Comparison of ENCODE assay signal across 8 cellular contexts in the genomic region with DNA sequence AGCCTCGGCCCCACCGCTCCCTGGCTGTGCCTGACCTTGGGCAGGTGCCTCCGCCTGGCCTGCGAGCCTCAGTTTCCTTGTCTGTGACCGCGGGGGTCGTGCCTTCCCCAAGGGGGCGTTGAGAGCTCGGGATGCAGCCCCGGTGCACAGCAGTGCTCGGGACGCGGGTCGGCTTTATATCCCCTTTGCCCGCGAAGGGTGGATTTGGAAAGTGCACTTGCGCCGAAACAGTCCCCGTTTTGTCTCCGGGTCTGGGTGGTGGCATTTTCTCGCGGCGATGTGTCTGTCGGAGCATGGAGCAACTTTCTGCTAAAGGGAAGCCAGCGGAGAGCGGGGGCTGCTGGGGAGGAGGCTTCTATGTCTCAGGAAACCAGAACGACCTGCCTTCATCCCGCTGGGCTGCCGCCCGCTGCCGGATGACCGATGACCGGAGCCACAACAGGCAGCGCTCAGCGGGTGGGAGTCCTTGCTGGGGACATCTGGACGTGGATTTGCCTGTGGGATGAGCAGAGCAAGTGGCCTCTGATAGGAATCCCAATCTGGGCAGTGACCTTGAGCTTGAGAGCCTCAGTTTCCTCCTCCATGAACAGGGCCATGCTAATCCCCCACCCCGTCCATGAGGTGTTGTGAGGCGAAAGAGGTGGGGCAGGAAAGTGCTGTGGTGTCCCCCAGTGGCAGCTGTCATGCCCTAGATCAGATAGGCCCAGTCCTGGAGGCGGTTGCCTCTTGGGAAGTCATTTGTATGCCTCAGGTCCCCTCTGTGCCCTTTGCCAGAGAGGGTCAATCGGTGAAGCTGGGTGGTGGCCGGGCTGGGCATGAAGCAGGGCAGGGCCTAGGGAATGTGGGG. TPM values are rescaled to one million over a fixed set of nuclear protein-coding genes. Genes with fewer than 3 reads are reported as not detected.
DNase-seq lines count a peak whose midpoint lies in the region; ATAC-seq and TF ChIP-seq lines count a peak whose summit lies in the region.

No MANE protein-coding gene starts in this region.

- TF ChIP-seq CTCF in Panc1 (IDR thresholded peaks at IDR 0.05) = no peak
- no peak for TF ChIP-seq CTCF in right lobe of liver (IDR thresholded peaks at IDR 0.05)
- TF ChIP-seq CTCF in stomach (IDR thresholded peaks at IDR 0.05) = no peak

- peaks cover 72% of the 10 kb centered on the region for H3K4me1 Mint-ChIP-seq in activated naive CD8-positive, alpha-beta T cell treated with anti-CD3 and anti-CD28 coated beads, Interleukin-2, amount 10 ng/mL, durations not matched to agents 7 days and 5 days

- intact Hi-C loops in Panc1 (cut with micrococcal nuclease; ENCODE audit: unreplicated experiment) = loop anchor here (10.0 kb wide), 1 partner anchor 94 kb away; no protein-coding TSS in a partner anchor
- intact Hi-C loops in right lobe of liver (cut with DNase I) = no loop called here
- intact Hi-C loops in stomach (cut with DNase I; ENCODE audit: low total_unique reads) = no loop called here

- H3K4me3 ChIP-seq in Panc1 (ENCODE audit: low read depth in 2 of 2, low read length in 2 of 2) (no peak overlapping the region), right lobe of liver (peak overlapping the region; percentile 2 to 42 (median 4)), stomach (peak overlapping the region; percentile 53 to 79 (median 66))

- H3K36me3 ChIP-seq in Panc1 (ENCODE audit: control insufficient read depth, insufficient read depth, low read length) (no peaks in the 10 kb centered on the region), right lobe of liver (no peaks in the 10 kb centered on the region), stomach (no peaks in the 10 kb centered on the region)

- H3K4me1 ChIP-seq in Panc1 (ENCODE audit: control insufficient read depth, insufficient read depth, low read length) (no peaks in the 10 kb centered on the region), right lobe of liver (peaks cover 0 to 4% (median 0%) of the 10 kb centered on the region in 4 donors), stomach (peaks cover 5 to 34% (median 28%) of the 10 kb centered on the region in 4 donors)

- peak overlapping the region; percentile 94 for H3K4me3 Mint-ChIP-seq in activated naive CD8-positive, alpha-beta T cell treated with anti-CD3 and anti-CD28 coated beads, Interleukin-2, amount 10 ng/mL, durations not matched to agents 7 days and 5 days

- BruUV-seq in Panc1 (replicated peaks; lab: Mats Ljungman, UMichigan) = no TSS peak

- TF ChIP-seq POLR2A in right lobe of liver (IDR thresholded peaks at IDR 0.05) = no peak
- no peak for TF ChIP-seq POLR2A in stomach (IDR thresholded peaks at IDR 0.05)

- H3K27ac ChIP-seq in Panc1 (ENCODE audit: low read length) = no peak overlapping the region
- no peak overlapping the region for H3K27ac ChIP-seq in right lobe of liver
- peak overlapping the region; percentile 60 to 84 (median 82) for H3K27ac ChIP-seq in stomach

- peaks cover 9% of the 10 kb centered on the region for H3K27me3 ChIP-seq in Panc1 (ENCODE audit: control insufficient read depth, insufficient read depth, low read length)
- no peaks in the 10 kb centered on the region for H3K27me3 ChIP-seq in right lobe of liver
- peaks cover 0 to 37% (median 7%) of the 10 kb centered on the region in 3 donors for H3K27me3 ChIP-seq in stomach

- H3K27me3 Mint-ChIP-seq in activated naive CD8-positive, alpha-beta T cell treated with anti-CD3 and anti-CD28 coated beads, Interleukin-2, amount 10 ng/mL, durations not matched to agents 7 days and 5 days = no peaks in the 10 kb centered on the region

- WGBS in right lobe of liver (ENCODE audit: insufficient coverage, low coverage, low lambda C conversion rate, missing lambda C conversion rate) = 7% methylated on average over 11 of the region's 41 CpGs
- WGBS in stomach, 5 donors = 8 to 22% (median 12%) methylated on average over 21 to 41 of the region's 41 CpGs

- peaks cover 26% of the 10 kb centered on the region for H3K36me3 Mint-ChIP-seq in activated naive CD8-positive, alpha-beta T cell treated with anti-CD3 and anti-CD28 coated beads, Interleukin-2, amount 10 ng/mL, durations not matched to agents 7 days and 5 days

- no peaks in the 10 kb centered on the region for H3K9me3 Mint-ChIP-seq in activated naive CD8-positive, alpha-beta T cell treated with anti-CD3 and anti-CD28 coated beads, Interleukin-2, amount 10 ng/mL, durations not matched to agents 7 days and 5 days

- POLR2A ChIA-PET in Panc1 (lab: Charles Lee) = no interaction called here
- POLR2A ChIA-PET in activated naive CD8-positive, alpha-beta T cell treated with anti-CD3 and anti-CD28 coated beads, Interleukin-2, amount 10 ng/mL, durations not matched to agents 7 days and 5 days (lab: Charles Lee) = interaction anchor here (0.8 to 1.2 kb wide), 4 partner anchors 71 to 178 kb away, joined by 3 to 4 read pairs (median 3); no protein-coding TSS in a partner anchor

- in situ Hi-C loops in Panc1 (cut with HindIII; ENCODE audit: low pct_unique_long_range_greater_than_20kb, low sequenced_read_pairs) = no loop called here

- peak overlapping the region; percentile 85 for H3K27ac Mint-ChIP-seq in activated naive CD8-positive, alpha-beta T cell treated with anti-CD3 and anti-CD28 coated beads, Interleukin-2, amount 10 ng/mL, durations not matched to agents 7 days and 5 days

- no peaks in the 10 kb centered on the region for H3K9me3 ChIP-seq in Panc1 (ENCODE audit: control insufficient read depth, insufficient read depth, low read depth, low read length)
- H3K9me3 ChIP-seq in right lobe of liver = no peaks in the 10 kb centered on the region
- H3K9me3 ChIP-seq in stomach = no peaks in the 10 kb centered on the region

- DNase-seq in Panc1 (ENCODE audit: low read depth, low spot score) (no peak), right lobe of liver (peak in 1 of 3 donors; percentile 43), stomach (peak; percentile 35), dermis blood vessel endothelial cell (no peak), NCI-H2196 (lab: John Stamatoyannopoulos, UW; ENCODE audit: unreplicated experiment) (no peak), DMS79 treated with DMSO at 0.1 percent for 48 hours (lab: John Stamatoyannopoulos, UW) (no peak)
- DNase-seq in activated naive CD8-positive, alpha-beta T cell treated with anti-CD3 and anti-CD28 coated beads, Interleukin-2, amount 10 ng/mL, durations not matched to agents 7 days and 5 days = peak; percentile 52

- no peak for TF ChIP-seq EP300 in stomach (IDR thresholded peaks at IDR 0.05)

- ATAC-seq in Panc1 = peak; percentile 43
- ATAC-seq in activated naive CD8-positive, alpha-beta T cell treated with anti-CD3 and anti-CD28 coated beads, Interleukin-2, amount 10 ng/mL, durations not matched to agents 7 days and 5 days (ENCODE audit: low read depth) = peak; percentile 39
- peak in 3 of 4 donors; percentile 5 to 35 (median 17) for ATAC-seq in right lobe of liver
- ATAC-seq in GM21786 (IDR thresholded peaks at IDR 0.05; ENCODE audit: unreplicated experiment) = no peak

- CTCF ChIA-PET in Panc1 (lab: Charles Lee) = no interaction called here

RNA-seq across cellular contexts. Expression of gene HRH2, which starts 0.7 kb away (rescaled TPM):
- total RNA-seq in Panc1 (2021; ENCODE audit: unreplicated experiment) (0.33 TPM), right lobe of liver (1 to 10 TPM in 2 of 6 experiments, under 1 TPM in 4; 0.29 to 2.5 (median 0.87) TPM), stomach (10 to 100 TPM in 2 of 5 donors, 1 to 10 TPM in 1, under 1 TPM in 2; 0.58 to 44.6 (median 5.0) TPM), dermis blood vessel endothelial cell (0.05 TPM in 1 of 2 replicates, not detected in the other)
- 0.11 TPM for polyA plus RNA-seq in Panc1 (2012; ENCODE audit: insufficient read length)
- 10 to 100 TPM; 26.8 to 29.0 TPM for total RNA-seq in activated naive CD8-positive, alpha-beta T cell treated with anti-CD3 and anti-CD28 coated beads, Interleukin-2, amount 10 ng/mL, durations not matched to agents 7 days and 5 days
- polyA plus RNA-seq in stomach = 10 to 100 TPM in 1 of 3 donors, 1 to 10 TPM in 2; 4.0 to 11.3 (median 4.3) TPM

Comparison
In these comparisons a context has a peak if more than half of its experiments do, and no peak if none do; other contexts are left out.
1. DNase-seq: peak in activated naive CD8-positive, alpha-beta T cell treated with anti-CD3 and anti-CD28 coated beads, Interleukin-2, amount 10 ng/mL, durations not matched to agents 7 days and 5 days (single experiment) and stomach (single experiment); none in Panc1 (single experiment), dermis blood vessel endothelial cell (single experiment), NCI-H2196 (single experiment) and DMS79 treated with DMSO at 0.1 percent for 48 hours (single experiment).
2. H3K27ac ChIP-seq: peak in stomach (5 of 5); none in Panc1 (single experiment) and right lobe of liver (0 of 3).
3. H3K4me3 ChIP-seq: peak in right lobe of liver (3 of 3) and stomach (4 of 4); none in Panc1 (0 of 2).